Comparison of ENCODE assay signal across 8 cellular contexts in genomic region chr1:31422505-31423319, GRCh38. TPM values are rescaled to one million over a fixed set of nuclear protein-coding genes. Genes with fewer than 3 reads are reported as not detected.
DNase-seq lines count a peak whose midpoint lies in the region; ATAC-seq and TF ChIP-seq lines count a peak whose summit lies in the region.

No MANE protein-coding gene starts in this region.

- DNase-seq in DMS79 treated with DMSO at 0.1 percent for 48 hours (lab: John Stamatoyannopoulos, UW), result peak; percentile 69
- peak; percentile 73 for DNase-seq in HS-27A (ENCODE audit: low read depth)
- DNase-seq in activated T-cell treated with anti-CD3 and anti-CD28 coated beads, Interleukin-2, amount 50 U/mL, for 4 hours, result peak; percentile 66
- DNase-seq in fibroblast of mammary gland (ENCODE audit: low read depth), result peak; percentile 92
- peak; percentile 84 for DNase-seq in neural crest cell (ENCODE audit: low read depth, low spot score)
- peak; percentile 68 to 75 for DNase-seq in stimulated activated naive CD8-positive, alpha-beta T cell treated with anti-CD3 and anti-CD28 coated beads, Interleukin-15, amount 100 ng/mL, for 72 hours

- ATAC-seq in activated T-cell treated with anti-CD3 and anti-CD28 coated beads, Interleukin-2, amount 50 U/mL, for 4 hours, result peak; percentile 77 to 91
- peak; percentile 97 for ATAC-seq in stimulated activated naive CD8-positive, alpha-beta T cell treated with anti-CD3 and anti-CD28 coated beads, Interleukin-15, amount 100 ng/mL, for 72 hours
- no peak for ATAC-seq in GM18868 (IDR thresholded peaks at IDR 0.05; ENCODE audit: unreplicated experiment)

- TF ChIP-seq CTCF in fibroblast of mammary gland (conservative IDR thresholded peaks at IDR 0.05; ENCODE audit: control insufficient read depth, insufficient read depth, low read depth, low read length), result peak; percentile 99
- TF ChIP-seq CTCF in neural crest cell (conservative IDR thresholded peaks at IDR 0.05), result peak; percentile 94

- no peaks in the 10 kb centered on the region for H3K9me3 Mint-ChIP-seq in activated T-cell treated with anti-CD3 and anti-CD28 coated beads, Interleukin-2, amount 50 U/mL, for 4 hours
- H3K9me3 Mint-ChIP-seq in neural crest cell, result no peaks in the 10 kb centered on the region
- H3K9me3 Mint-ChIP-seq in stimulated activated naive CD8-positive, alpha-beta T cell treated with anti-CD3 and anti-CD28 coated beads, Interleukin-15, amount 100 ng/mL, for 72 hours, result no peaks in the 10 kb centered on the region

- H3K4me3 Mint-ChIP-seq in activated T-cell treated with anti-CD3 and anti-CD28 coated beads, Interleukin-2, amount 50 U/mL, for 4 hours, result no peak overlapping the region
- peak overlapping the region; percentile 78 for H3K4me3 Mint-ChIP-seq in neural crest cell
- no peak overlapping the region for H3K4me3 Mint-ChIP-seq in stimulated activated naive CD8-positive, alpha-beta T cell treated with anti-CD3 and anti-CD28 coated beads, Interleukin-15, amount 100 ng/mL, for 72 hours

- H3K27ac Mint-ChIP-seq in neural crest cell (ENCODE audit: unreplicated experiment), result no peak overlapping the region
- H3K27ac Mint-ChIP-seq in stimulated activated naive CD8-positive, alpha-beta T cell treated with anti-CD3 and anti-CD28 coated beads, Interleukin-15, amount 100 ng/mL, for 72 hours, result peak overlapping the region in 1 of 2 donors; percentile 41

- no peak overlapping the region for H3K4me3 ChIP-seq in fibroblast of mammary gland (ENCODE audit: control insufficient read depth, low read depth, low read length)

- peaks cover 7% of the 10 kb centered on the region for H3K4me1 Mint-ChIP-seq in activated T-cell treated with anti-CD3 and anti-CD28 coated beads, Interleukin-2, amount 50 U/mL, for 4 hours (ENCODE audit: low read depth)
- H3K4me1 Mint-ChIP-seq in neural crest cell, result peaks cover 14% of the 10 kb centered on the region
- peaks cover 14% of the 10 kb centered on the region for H3K4me1 Mint-ChIP-seq in stimulated activated naive CD8-positive, alpha-beta T cell treated with anti-CD3 and anti-CD28 coated beads, Interleukin-15, amount 100 ng/mL, for 72 hours

- H3K36me3 Mint-ChIP-seq in activated T-cell treated with anti-CD3 and anti-CD28 coated beads, Interleukin-2, amount 50 U/mL, for 4 hours (ENCODE audit: insufficient read depth), result no peaks in the 10 kb centered on the region
- H3K36me3 Mint-ChIP-seq in neural crest cell (ENCODE audit: low read depth), result no peaks in the 10 kb centered on the region

- H3K27me3 Mint-ChIP-seq in activated T-cell treated with anti-CD3 and anti-CD28 coated beads, Interleukin-2, amount 50 U/mL, for 4 hours (ENCODE audit: low read depth), result peaks cover 35% of the 10 kb centered on the region
- no peaks in the 10 kb centered on the region for H3K27me3 Mint-ChIP-seq in neural crest cell (ENCODE audit: low read depth)
- peaks cover 37% of the 10 kb centered on the region for H3K27me3 Mint-ChIP-seq in stimulated activated naive CD8-positive, alpha-beta T cell treated with anti-CD3 and anti-CD28 coated beads, Interleukin-15, amount 100 ng/mL, for 72 hours

TF ChIP-seq in PFSK-1, 5 proteins besides CTCF, POLR2A, EP300 and RAD21:
- TF ChIP-seq FOXP2 (optimal IDR thresholded peaks at IDR 0.05; ENCODE audit: borderline replicate concordance, extremely low read depth, extremely low read length, insufficient read depth) (peak; percentile 53), SIN3A (IDR thresholded peaks at IDR 0.05; ENCODE audit: borderline replicate concordance, insufficient read depth, low read length) (no peak), POLR2AphosphoS5 (IDR thresholded peaks at IDR 0.05; ENCODE audit: low read depth, low read length) (no peak), TAF1 (IDR thresholded peaks at IDR 0.05; ENCODE audit: borderline replicate concordance, insufficient read depth, low read length) (no peak), REST (IDR thresholded peaks at IDR 0.05; ENCODE audit: insufficient read depth in 1 of 2, low read depth in 2 of 2, low read length in 2 of 2) (no peak)

RNA-seq across cellular contexts. Expression of gene SERINC2, which starts 9.7 kb away (rescaled TPM):
- 430 TPM for polyA plus RNA-seq in PFSK-1 (2012; ENCODE audit: insufficient read length, low read depth)
- total RNA-seq in activated T-cell treated with anti-CD3 and anti-CD28 coated beads, Interleukin-2, amount 50 U/mL, for 4 hours, result under 1 TPM; 0.13 to 0.35 (median 0.18) TPM
- 20.4 and 21.4 TPM in 2 replicates for total RNA-seq in neural crest cell

RNA-seq across cellular contexts. Expression of gene FABP3, which starts 49.8 kb away (rescaled TPM):
- 15.8 TPM for polyA plus RNA-seq in PFSK-1 (2012; ENCODE audit: insufficient read length, low read depth)
- not detected for total RNA-seq in activated T-cell treated with anti-CD3 and anti-CD28 coated beads, Interleukin-2, amount 50 U/mL, for 4 hours
- total RNA-seq in neural crest cell, result 13.6 and 14.0 TPM in 2 replicates

Comparison
In these comparisons a context has a peak if more than half of its experiments do, and no peak if none do; other contexts are left out.
1. RNA of gene SERINC2, which starts 9.7 kb away (total RNA-seq): 20.4 to 21.4 TPM in neural crest cell; 0.13 to 0.35 TPM in activated T-cell treated with anti-CD3 and anti-CD28 coated beads, Interleukin-2, amount 50 U/mL, for 4 hours; every median in the first group is over 10 times any median in the second.
2. RNA of gene FABP3, which starts 49.8 kb away (total RNA-seq): 13.6 to 14.0 TPM in neural crest cell; not detected in activated T-cell treated with anti-CD3 and anti-CD28 coated beads, Interleukin-2, amount 50 U/mL, for 4 hours; every median in the first group is over 10 times any median in the second.
3. Peak in every context shown above with its lines, with median percentiles within 50 percentile points of each other: DNase-seq.